11 cellular contexts compared by ENCODE assay signal in the genomic region with DNA sequence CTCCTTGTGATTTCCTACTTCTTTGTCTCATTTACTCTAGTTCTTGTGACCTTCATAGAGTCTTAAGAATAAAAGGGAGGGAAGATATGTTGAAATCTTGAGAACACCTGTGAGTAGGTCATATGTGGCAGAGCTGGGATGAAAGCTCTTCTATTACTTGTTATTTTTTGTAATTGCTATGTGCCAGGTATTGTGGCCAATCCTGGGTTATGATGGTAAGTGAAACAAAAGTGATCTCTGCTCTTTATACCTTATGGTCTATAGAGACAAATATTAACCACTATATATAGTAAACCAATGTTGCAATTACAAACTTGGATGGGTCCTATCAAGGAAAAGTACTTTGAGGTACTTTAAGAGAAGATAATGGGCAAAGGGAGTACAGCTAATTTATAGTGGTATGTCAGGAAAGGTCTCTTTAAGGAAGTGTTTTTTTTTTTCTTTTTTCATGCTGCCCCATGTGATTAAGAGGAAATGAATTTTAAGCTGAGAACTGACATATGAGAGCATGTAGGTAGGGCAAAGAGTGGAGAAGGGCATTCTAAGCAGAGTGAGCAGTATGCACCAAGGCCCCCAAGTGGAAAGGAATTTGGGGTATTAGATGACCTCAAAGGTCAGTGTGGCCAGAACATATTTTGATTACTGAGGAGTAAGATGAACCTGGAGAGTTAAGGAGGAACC. TPM values are rescaled to one million over a fixed set of nuclear protein-coding genes. Genes with fewer than 3 reads are reported as not detected.
DNase-seq lines count a peak whose midpoint lies in the region; ATAC-seq, FAIRE-seq and TF ChIP-seq lines count a peak whose summit lies in the region.
"Had no signal": no experiment of that assay in that cellular context is flagged by ENCODE, and none has a peak within 500 bp of the region (broad histone marks: within the 10 kb centered on the region; RNA-seq: fewer than 3 reads in every experiment).

No MANE protein-coding gene starts in this region.

- no peak for TF ChIP-seq EP300 in K562 (IDR thresholded peaks at IDR 0.05; ENCODE audit: low read length)

- intact Hi-C loops in K562 (cut with micrococcal nuclease): no loop called here

- H3K79me2 ChIP-seq in K562 (ENCODE audit: control insufficient read depth, insufficient read depth, low read length): peaks cover 67% of the 10 kb centered on the region

- TF ChIP-seq POLR2A in K562 (conservative IDR thresholded peaks at IDR 0.05): no peak

- in situ Hi-C loops in ACHN (cut with HindIII; ENCODE audit: low pct_ligation_motif_present, low pct_unique_long_range_greater_than_20kb, low sequenced_read_pairs) (no loop called here), K562 (cut with MboI) (no loop called here)

- POLR2A ChIA-PET in K562 (lab: Yijun Ruan, JAX): interaction anchor here (0.7 to 2.2 kb wide), 3 partner anchors 10 to 42 kb away, joined by 4 to 7 read pairs (median 5); no protein-coding TSS in a partner anchor

- H3K27ac ChIP-seq in K562 (ENCODE audit: extremely low read depth, low read depth, low read length) (no peak overlapping the region), small intestine (ENCODE audit: low read depth in 1 of 2, low read length in 1 of 2) (no peak overlapping the region)

- TF ChIP-seq CTCF in GM12865 (IDR thresholded peaks at IDR 0.05; ENCODE audit: insufficient read depth, low read depth, low read length, missing control alignments): no peak
- TF ChIP-seq CTCF in K562 (IDR thresholded peaks at IDR 0.05 in 2 of 3, conservative IDR thresholded peaks at IDR 0.05 in 1 of 3; ENCODE audit: insufficient read depth in 2 of 3, low read depth in 1 of 3, low read length in 3 of 3): no peak

- no TSS peak for BruUV-seq in K562 (replicated peaks; lab: Mats Ljungman, UMichigan)

- ATAC-seq in K562 (no peak), HG02852 (IDR thresholded peaks at IDR 0.05; ENCODE audit: unreplicated experiment) (no peak)

- H3K36me3 ChIP-seq in K562 (ENCODE audit: control insufficient read depth, insufficient read depth, low read length) (no peaks in the 10 kb centered on the region), small intestine (ENCODE audit: control insufficient read depth in 2 of 2, insufficient read depth in 2 of 2, low read length in 2 of 2) (no peaks in the 10 kb centered on the region)

- H3K4me2 ChIP-seq in K562 (ENCODE audit: insufficient read depth, low read length): no peak overlapping the region

- no peak overlapping the region for H3K9ac ChIP-seq in K562 (ENCODE audit: insufficient read depth in 1 of 2, low read depth in 2 of 2, low read length in 2 of 2)

- H3K9me3 ChIP-seq in K562 (replicated peaks; ENCODE audit: control insufficient read depth, insufficient read depth, low read depth, low read length): no peaks in the 10 kb centered on the region
- no peaks in the 10 kb centered on the region for H3K9me3 ChIP-seq in small intestine (ENCODE audit: control insufficient read depth, low read depth)
- H3K9me3 ChIP-seq: Caco-2 had no signal

- no peaks in the 10 kb centered on the region for H3K9me1 ChIP-seq in K562 (ENCODE audit: control insufficient read depth, insufficient read depth, low read length)

- H3K27me3 ChIP-seq in K562 (ENCODE audit: control insufficient read depth in 2 of 2, insufficient read depth in 2 of 2, low read length in 2 of 2) (no peaks in the 10 kb centered on the region), small intestine (ENCODE audit: control insufficient read depth in 2 of 2, insufficient read depth in 2 of 2, low read length in 2 of 2) (no peaks in the 10 kb centered on the region)

- peak; percentile 28 for DNase-seq in ACHN
- DNase-seq in GM12865 (ENCODE audit: low read depth): peak; percentile 21
- peak; percentile 30 for DNase-seq in M059J (ENCODE audit: low read depth)
- DNase-seq in K562 (ENCODE audit: extremely low read depth in 1 of 4, low spot score in 3 of 4): no peak
- DNase-seq in NK-92 treated with Interleukin-12 subunit alpha and Interleukin-12 subunit beta, amount 100 ng/mL, for 24 hours (lab: John Stamatoyannopoulos, UW): no peak
- no peak for DNase-seq in NCI-H1694 (lab: John Stamatoyannopoulos, UW)
- no peak for DNase-seq in small intestine
- DNase-seq: Caco-2, cerebellar nuclear complex, NCI-H1930 had no signal

- H3K4me1 ChIP-seq in K562 (replicated peaks in 1 of 2; ENCODE audit: control insufficient read depth in 2 of 2, insufficient read depth in 2 of 2, low read length in 2 of 2): peaks cover 0 to 4% of the 10 kb centered on the region in 2 experiments; a peak in 2 of 5 replicates
- H3K4me1 ChIP-seq in small intestine (ENCODE audit: control insufficient read depth in 2 of 2, insufficient read depth in 1 of 2, low read depth in 1 of 2, low read length in 1 of 2): peaks cover 2 to 3% of the 10 kb centered on the region in 2 donors
- H3K4me1 ChIP-seq: Caco-2 had no signal

- H2AFZ ChIP-seq in K562 (ENCODE audit: low read depth, low read length): no peak overlapping the region

- no peak for FAIRE-seq in K562 (lab: Jason Lieb, UNC)
- FAIRE-seq in small intestine (lab: Jason Lieb, UNC): no peak

- H3K4me3 ChIP-seq in GM12865 (ENCODE audit: low read depth, low read length) (no peak overlapping the region), K562 (no peak overlapping the region), small intestine (ENCODE audit: low read depth in 1 of 2, low read length in 2 of 2) (no peak overlapping the region)

- H4K20me1 ChIP-seq in K562 (replicated peaks; ENCODE audit: control insufficient read depth, insufficient read depth, low read length): peaks cover 4% of the 10 kb centered on the region; the same call in 1 of the 2 replicates

- TF ChIP-seq RAD21 in K562 (CRISPR knock-in tag; conservative IDR thresholded peaks at IDR 0.05 in 1 of 2, IDR thresholded peaks at IDR 0.05 in 1 of 2): no peak

- CTCF ChIA-PET in K562 (lab: Yijun Ruan, JAX; ENCODE audit: low intra/inter-chr PET ratio): no interaction called here

TF ChIP-seq in K562, 482 proteins besides CTCF, POLR2A, EP300 and RAD21:
- TF ChIP-seq, protein P1, sequence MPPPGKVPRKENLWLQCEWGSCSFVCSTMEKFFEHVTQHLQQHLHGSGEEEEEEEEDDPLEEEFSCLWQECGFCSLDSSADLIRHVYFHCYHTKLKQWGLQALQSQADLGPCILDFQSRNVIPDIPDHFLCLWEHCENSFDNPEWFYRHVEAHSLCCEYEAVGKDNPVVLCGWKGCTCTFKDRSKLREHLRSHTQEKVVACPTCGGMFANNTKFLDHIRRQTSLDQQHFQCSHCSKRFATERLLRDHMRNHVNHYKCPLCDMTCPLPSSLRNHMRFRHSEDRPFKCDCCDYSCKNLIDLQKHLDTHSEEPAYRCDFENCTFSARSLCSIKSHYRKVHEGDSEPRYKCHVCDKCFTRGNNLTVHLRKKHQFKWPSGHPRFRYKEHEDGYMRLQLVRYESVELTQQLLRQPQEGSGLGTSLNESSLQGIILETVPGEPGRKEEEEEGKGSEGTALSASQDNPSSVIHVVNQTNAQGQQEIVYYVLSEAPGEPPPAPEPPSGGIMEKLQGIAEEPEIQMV (tag; conservative IDR thresholded peaks at IDR 0.05; ENCODE audit: low read depth): no peak
- no peak for TF ChIP-seq XRCC3 (IDR thresholded peaks at IDR 0.05)
- TF ChIP-seq CEBPB (tag; IDR thresholded peaks at IDR 0.05): peak; percentile 21; the same call in 1 of the 2 replicates
- TF ChIP-seq GTF2A2 (tag; IDR thresholded peaks at IDR 0.05): no peak
- TF ChIP-seq ZNF212 (CRISPR knock-in tag; IDR thresholded peaks at IDR 0.05): no peak
- peak; percentile 45; the same call in 1 of the 2 replicates for TF ChIP-seq ZNF384 (IDR thresholded peaks at IDR 0.05; ENCODE audit: low read depth, low read length)

RNA-seq across cellular contexts. Expression of a gene that starts 43.2 kb away (rescaled TPM):
- total RNA-seq in M059J (2014; rRNA removed; shearing (Covaris generic)): 5.5 and 6.2 TPM in 2 replicates
- total RNA-seq in K562 (2011; cell fraction: chromatin; rRNA removed; ENCODE audit: low replicate concordance): 34.9 and 64.7 TPM in 2 replicates
- 9.8 and 13.7 TPM in 2 replicates for total RNA-seq in K562 (2011; cell fraction: nucleolus; rRNA removed)
- 33.9 and 47.9 TPM in 2 replicates for total RNA-seq in K562 (2011; cell fraction: nucleoplasm; rRNA removed)
- total RNA-seq in K562 (2014; rRNA removed) (6.0 and 8.5 TPM in 2 replicates), K562 (2014; rRNA removed; fragmentation: Illumina TruSeq; extraction: Trizol) (18.2 and 20.1 TPM in 2 replicates), K562 (2015; rRNA removed; fragmentation: Illumina TruSeq; extraction: Trizol) (14.4 and 14.9 TPM in 2 replicates), K562 (2021) (19.9 and 22.3 TPM in 2 replicates)
- polyA plus RNA-seq in K562 (2011; rRNA removed) (13.6 and 14.2 TPM in 2 replicates), K562 (2014; fragmentation: Illumina TruSeq; extraction: Trizol) (7.9 and 8.2 TPM in 2 replicates), K562 (2014; fragmentation: Nextera tagmentation; extraction: Ambion mirVana) (1 to 10 TPM; 2.6 to 6.0 TPM), K562 (2014; rRNA removed) (5.9 and 8.8 TPM in 2 replicates), small intestine (1 to 10 TPM in 2 of 3 donors, under 1 TPM in 1; 0.81 to 3.3 (median 1.3) TPM)
- 13.0 and 21.3 TPM in 2 replicates for polyA plus RNA-seq in K562 (2011; cell fraction: cytosol; rRNA removed)
- 15.4 and 22.1 TPM in 2 replicates for polyA plus RNA-seq in K562 (2011; cell fraction: nucleus; rRNA removed)
- polyA plus RNA-seq in K562 (2012): 3.2 and 5.0 TPM in 2 replicates
- polyA minus RNA-seq in K562 (2011; rRNA and poly(A)+ RNA removed): 33.3 and 39.0 TPM in 2 replicates
- polyA minus RNA-seq in K562 (2011; cell fraction: cytosol; rRNA and poly(A)+ RNA removed): 8.8 and 9.9 TPM in 2 replicates
- polyA minus RNA-seq in K562 (2011; cell fraction: nucleus; rRNA and poly(A)+ RNA removed): 16.7 and 24.5 TPM in 2 replicates

Comparison
In these comparisons a context has a peak if more than half of its experiments do, and no peak if none do; other contexts are left out.
1. DNase-seq: peak in ACHN (single experiment), GM12865 (single experiment) and M059J (single experiment); none in K562 (0 of 4), NK-92 treated with Interleukin-12 subunit alpha and Interleukin-12 subunit beta, amount 100 ng/mL, for 24 hours (single experiment), NCI-H1694 (single experiment) and small intestine (single experiment).